In the genomic region with DNA sequence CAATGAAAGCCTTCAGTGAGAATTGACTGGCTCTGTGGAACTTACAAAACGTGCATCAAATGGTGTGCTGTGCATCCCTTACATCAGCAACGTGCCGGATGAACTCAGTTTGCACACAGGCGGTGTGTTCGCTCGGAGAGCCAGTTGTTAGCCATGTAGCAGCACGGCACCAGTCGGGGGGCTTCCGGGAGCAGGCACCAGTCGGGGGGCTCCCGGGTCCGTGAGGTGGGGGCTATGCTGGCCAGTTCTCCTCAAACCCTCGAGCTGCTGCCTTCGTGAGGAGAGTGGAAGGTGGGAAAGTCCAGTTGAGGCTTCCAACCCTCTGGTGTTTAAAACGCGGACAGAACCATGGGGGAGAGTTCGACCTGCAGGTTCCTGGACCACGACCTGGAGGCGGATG, we compare ENCODE assay signal across 38 cellular contexts. TPM values are rescaled to one million over a fixed set of nuclear protein-coding genes. Genes with fewer than 3 reads are reported as not detected.
"Had no signal": no experiment of that assay in that cellular context is flagged by ENCODE, and none has a peak within 500 bp of the region (broad histone marks: within the 10 kb centered on the region; RNA-seq: fewer than 3 reads in every experiment).

No MANE protein-coding gene starts in this region.

- H3K27ac ChIP-seq: ascending aorta, cardiac muscle cell, VCaP had no signal

- DNase-seq: activated B cell treated with CpG ODN at 0.5 μM for 24 hours; activated CD4-positive, alpha-beta memory T cell treated with anti-CD3 and anti-CD28 coated beads, Interleukin-2, amount 10 ng/mL, durations not matched to agents 7 days and 5 days; activated CD4-positive, alpha-beta T cell treated with anti-CD3 and anti-CD28 coated beads for 4 hours; activated CD4-positive, alpha-beta T cell treated with anti-CD3 and anti-CD28 coated beads, Interleukin-2, amount 10 ng/mL, durations not matched to agents 7 days and 5 days; activated CD4-positive, alpha-beta T cell treated with anti-CD3 and anti-CD28 coated beads, Interleukin-2, amount 50 U/mL, for 48 hours; activated CD4-positive, CD25-positive, alpha-beta regulatory T cell treated with anti-CD3 and anti-CD28 coated beads, Interleukin-2, amount 50 U/mL, for 72 hours; activated CD8-positive, alpha-beta memory T cell treated with anti-CD3 and anti-CD28 coated beads for 24 hours; activated CD8-positive, alpha-beta memory T cell treated with anti-CD3 and anti-CD28 coated beads, Interleukin-2, amount 10 ng/mL, durations not matched to agents 7 days and 5 days; activated CD8-positive, alpha-beta memory T cell treated with anti-CD3 and anti-CD28 coated beads, Interleukin-2, amount 50 U/mL, for 48 hours; activated CD8-positive, alpha-beta T cell treated with anti-CD3 and anti-CD28 coated beads, Interleukin-2, amount 10 ng/mL, durations not matched to agents 7 days and 5 days; activated effector memory CD4-positive, alpha-beta T cell treated with Interleukin-2 at 50 U/mL for 16 hours; activated gamma-delta T cell; activated naive CD4-positive, alpha-beta T cell treated with anti-CD3 and anti-CD28 coated beads, Interleukin-2, amount 10 ng/mL, durations not matched to agents 7 days and 5 days; activated naive CD4-positive, alpha-beta T cell treated with Interleukin-2 at 50 U/mL for 16 hours; activated naive CD8-positive, alpha-beta T cell treated with anti-CD3 and anti-CD28 coated beads, Interleukin-2, amount 10 ng/mL, durations not matched to agents 7 days and 5 days; activated naive CD8-positive, alpha-beta T cell treated with anti-CD3 and anti-CD28 coated beads, Interleukin-2, amount 50 U/mL, for 24 hours; activated T-cell treated with anti-CD3 and anti-CD28 coated beads, Interleukin-2, amount 50 U/mL, for 24 hours; activated T-cell treated with anti-CD3 and anti-CD28 coated beads, Interleukin-2, amount 50 U/mL, for 48 hours; amygdala; anterior cingulate cortex; caudate nucleus; cerebellar nuclear complex; T-helper 1 cell; T-helper 2 cell; T-helper 9 cell had no signal

- H3K27ac Mint-ChIP-seq: activated B cell treated with CpG ODN at 0.5 μM for 24 hours; activated CD4-positive, alpha-beta memory T cell treated with anti-CD3 and anti-CD28 coated beads, Interleukin-2, amount 10 ng/mL, durations not matched to agents 7 days and 5 days; activated CD4-positive, alpha-beta T cell treated with anti-CD3 and anti-CD28 coated beads, Interleukin-2, amount 10 ng/mL, durations not matched to agents 7 days and 5 days; activated CD8-positive, alpha-beta memory T cell treated with anti-CD3 and anti-CD28 coated beads, Interleukin-2, amount 10 ng/mL, durations not matched to agents 7 days and 5 days; activated CD8-positive, alpha-beta T cell treated with anti-CD3 and anti-CD28 coated beads, Interleukin-2, amount 10 ng/mL, durations not matched to agents 7 days and 5 days; activated naive CD4-positive, alpha-beta T cell treated with anti-CD3 and anti-CD28 coated beads, Interleukin-2, amount 10 ng/mL, durations not matched to agents 7 days and 5 days; activated naive CD4-positive, alpha-beta T cell treated with anti-CD3 and anti-CD28 coated beads, Interleukin-2, amount 50 U/mL, for 24 hours; activated naive CD8-positive, alpha-beta T cell; activated naive CD8-positive, alpha-beta T cell treated with anti-CD3 and anti-CD28 coated beads, Interleukin-2, amount 10 ng/mL, durations not matched to agents 7 days and 5 days; activated naive CD8-positive, alpha-beta T cell treated with anti-CD3 and anti-CD28 coated beads, Interleukin-2, amount 50 U/mL, for 24 hours; activated T-cell treated with anti-CD3 and anti-CD28 coated beads, Interleukin-2, amount 50 U/mL, for 24 hours; activated T-helper 2 cell treated with anti-CD3 and anti-CD28 coated beads, Interferon-gamma antibody, Interleukin-2, Interleukin-4, amounts not matched to agents 10 μg/mL and 5 μg/mL and 100 μg/mL, durations not matched to agents 14 hours and 24 hours and 36 hours; T-helper 1 cell treated with Interleukin-12 subunit alpha and Interleukin-12 subunit beta and Interleukin-4 antibody, amounts not matched to agents 30 μg/mL and 1 μg/mL, for 36 hours; T-helper 2 cell treated with Interferon-gamma antibody and Interleukin-4, amounts not matched to agents 5 μg/mL and 100 μg/mL, for 36 hours had no signal

- H3K36me3 Mint-ChIP-seq: activated CD8-positive, alpha-beta memory T cell treated with anti-CD3 and anti-CD28 coated beads, Interleukin-2, amount 10 ng/mL, durations not matched to agents 7 days and 5 days; activated naive CD4-positive, alpha-beta T cell treated with anti-CD3 and anti-CD28 coated beads, Interleukin-2, amount 10 ng/mL, durations not matched to agents 7 days and 5 days; activated naive CD4-positive, alpha-beta T cell treated with anti-CD3 and anti-CD28 coated beads, Interleukin-2, amount 50 U/mL, for 24 hours; activated naive CD8-positive, alpha-beta T cell; activated naive CD8-positive, alpha-beta T cell treated with anti-CD3 and anti-CD28 coated beads, Interleukin-2, amount 10 ng/mL, durations not matched to agents 7 days and 5 days had no signal

- H3K9me3 ChIP-seq: ascending aorta had no signal

- H3K27me3 Mint-ChIP-seq: activated naive CD4-positive, alpha-beta T cell treated with anti-CD3 and anti-CD28 coated beads, Interleukin-2, amount 50 U/mL, for 24 hours; activated naive CD8-positive, alpha-beta T cell; activated T-cell treated with anti-CD3 and anti-CD28 coated beads, Interleukin-2, amount 50 U/mL, for 24 hours; central memory CD8-positive, alpha-beta T cell had no signal

- H3K9me3 Mint-ChIP-seq: activated CD4-positive, alpha-beta memory T cell treated with anti-CD3 and anti-CD28 coated beads, Interleukin-2, amount 10 ng/mL, durations not matched to agents 7 days and 5 days; activated CD4-positive, alpha-beta T cell treated with anti-CD3 and anti-CD28 coated beads, Interleukin-2, amount 10 ng/mL, durations not matched to agents 7 days and 5 days; activated naive CD4-positive, alpha-beta T cell treated with anti-CD3 and anti-CD28 coated beads, Interleukin-2, amount 50 U/mL, for 24 hours; activated naive CD8-positive, alpha-beta T cell treated with anti-CD3 and anti-CD28 coated beads, Interleukin-2, amount 10 ng/mL, durations not matched to agents 7 days and 5 days; activated naive CD8-positive, alpha-beta T cell treated with anti-CD3 and anti-CD28 coated beads, Interleukin-2, amount 50 U/mL, for 24 hours; activated T-helper 2 cell treated with anti-CD3 and anti-CD28 coated beads, Interferon-gamma antibody, Interleukin-2, Interleukin-4, amounts not matched to agents 10 μg/mL and 5 μg/mL and 100 μg/mL, durations not matched to agents 14 hours and 24 hours and 36 hours; central memory CD8-positive, alpha-beta T cell; T-helper 1 cell treated with Interleukin-12 subunit alpha and Interleukin-12 subunit beta and Interleukin-4 antibody, amounts not matched to agents 30 μg/mL and 1 μg/mL, for 36 hours; T-helper 2 cell treated with Interferon-gamma antibody and Interleukin-4, amounts not matched to agents 5 μg/mL and 100 μg/mL, for 36 hours had no signal

- H3K4me3 Mint-ChIP-seq: activated B cell treated with CpG ODN at 0.5 μM for 24 hours; activated CD4-positive, alpha-beta memory T cell treated with anti-CD3 and anti-CD28 coated beads, Interleukin-2, amount 10 ng/mL, durations not matched to agents 7 days and 5 days; activated CD4-positive, alpha-beta T cell treated with anti-CD3 and anti-CD28 coated beads, Interleukin-2, amount 10 ng/mL, durations not matched to agents 7 days and 5 days; activated CD8-positive, alpha-beta memory T cell treated with anti-CD3 and anti-CD28 coated beads, Interleukin-2, amount 10 ng/mL, durations not matched to agents 7 days and 5 days; activated CD8-positive, alpha-beta T cell treated with anti-CD3 and anti-CD28 coated beads, Interleukin-2, amount 10 ng/mL, durations not matched to agents 7 days and 5 days; activated naive CD4-positive, alpha-beta T cell treated with anti-CD3 and anti-CD28 coated beads, Interleukin-2, amount 10 ng/mL, durations not matched to agents 7 days and 5 days; activated naive CD4-positive, alpha-beta T cell treated with anti-CD3 and anti-CD28 coated beads, Interleukin-2, amount 50 U/mL, for 24 hours; activated naive CD8-positive, alpha-beta T cell; activated naive CD8-positive, alpha-beta T cell treated with anti-CD3 and anti-CD28 coated beads, Interleukin-2, amount 10 ng/mL, durations not matched to agents 7 days and 5 days; activated naive CD8-positive, alpha-beta T cell treated with anti-CD3 and anti-CD28 coated beads, Interleukin-2, amount 50 U/mL, for 24 hours; activated T-cell treated with anti-CD3 and anti-CD28 coated beads, Interleukin-2, amount 50 U/mL, for 24 hours; brain; central memory CD8-positive, alpha-beta T cell; T-helper 1 cell treated with Interleukin-12 subunit alpha and Interleukin-12 subunit beta and Interleukin-4 antibody, amounts not matched to agents 30 μg/mL and 1 μg/mL, for 36 hours; T-helper 2 cell treated with Interferon-gamma antibody and Interleukin-4, amounts not matched to agents 5 μg/mL and 100 μg/mL, for 36 hours had no signal

- H3K4me1 ChIP-seq: ascending aorta had no signal

- ATAC-seq: activated CD8-positive, alpha-beta memory T cell treated with anti-CD3 and anti-CD28 coated beads, Interleukin-2, amount 10 ng/mL, durations not matched to agents 7 days and 5 days; activated CD8-positive, alpha-beta T cell treated with anti-CD3 and anti-CD28 coated beads, Interleukin-2, amount 10 ng/mL, durations not matched to agents 7 days and 5 days; activated naive CD8-positive, alpha-beta T cell treated with anti-CD3 and anti-CD28 coated beads, Interleukin-2, amount 50 U/mL, for 24 hours had no signal

- H3K27me3 ChIP-seq: ascending aorta, cardiac muscle cell had no signal

- H3K36me3 ChIP-seq: ascending aorta, cardiac muscle cell had no signal

- H3K4me1 Mint-ChIP-seq: activated B cell treated with CpG ODN at 0.5 μM for 24 hours; activated CD4-positive, alpha-beta memory T cell treated with anti-CD3 and anti-CD28 coated beads, Interleukin-2, amount 10 ng/mL, durations not matched to agents 7 days and 5 days; activated CD4-positive, alpha-beta T cell treated with anti-CD3 and anti-CD28 coated beads, Interleukin-2, amount 10 ng/mL, durations not matched to agents 7 days and 5 days; activated CD8-positive, alpha-beta memory T cell treated with anti-CD3 and anti-CD28 coated beads, Interleukin-2, amount 10 ng/mL, durations not matched to agents 7 days and 5 days; activated naive CD4-positive, alpha-beta T cell treated with anti-CD3 and anti-CD28 coated beads, Interleukin-2, amount 10 ng/mL, durations not matched to agents 7 days and 5 days; activated naive CD4-positive, alpha-beta T cell treated with anti-CD3 and anti-CD28 coated beads, Interleukin-2, amount 50 U/mL, for 24 hours; activated naive CD8-positive, alpha-beta T cell treated with anti-CD3 and anti-CD28 coated beads, Interleukin-2, amount 10 ng/mL, durations not matched to agents 7 days and 5 days; activated naive CD8-positive, alpha-beta T cell treated with anti-CD3 and anti-CD28 coated beads, Interleukin-2, amount 50 U/mL, for 24 hours; central memory CD8-positive, alpha-beta T cell had no signal

- H3K4me3 ChIP-seq: ascending aorta, cardiac muscle cell had no signal

- FAIRE-seq: bronchial epithelial cell, TTC549 had no signal

RNA-seq across cellular contexts. Expression of a gene that starts 34.9 kb away (rescaled TPM):
- total RNA-seq: activated B cell treated with CpG ODN at 0.5 μM for 24 hours; activated CD4-positive, alpha-beta memory T cell treated with anti-CD3 and anti-CD28 coated beads, Interleukin-2, amount 10 ng/mL, durations not matched to agents 7 days and 5 days; activated CD4-positive, alpha-beta T cell treated with anti-CD3 and anti-CD28 coated beads, Interleukin-2, amount 10 ng/mL, durations not matched to agents 7 days and 5 days; activated CD8-positive, alpha-beta memory T cell treated with anti-CD3 and anti-CD28 coated beads, Interleukin-2, amount 10 ng/mL, durations not matched to agents 7 days and 5 days; activated CD8-positive, alpha-beta T cell treated with anti-CD3 and anti-CD28 coated beads, Interleukin-2, amount 10 ng/mL, durations not matched to agents 7 days and 5 days; activated naive CD8-positive, alpha-beta T cell treated with anti-CD3 and anti-CD28 coated beads, Interleukin-2, amount 10 ng/mL, durations not matched to agents 7 days and 5 days; ascending aorta; bronchial epithelial cell; cardiac muscle cell had no signal
- polyA plus RNA-seq: adipose tissue, cardiac muscle cell had no signal

RNA-seq across cellular contexts. Expression of a gene that starts 42.6 kb away (rescaled TPM):
- total RNA-seq: activated CD4-positive, alpha-beta memory T cell treated with anti-CD3 and anti-CD28 coated beads, Interleukin-2, amount 10 ng/mL, durations not matched to agents 7 days and 5 days; activated CD4-positive, alpha-beta T cell treated with anti-CD3 and anti-CD28 coated beads, Interleukin-2, amount 10 ng/mL, durations not matched to agents 7 days and 5 days; activated CD8-positive, alpha-beta T cell treated with anti-CD3 and anti-CD28 coated beads, Interleukin-2, amount 10 ng/mL, durations not matched to agents 7 days and 5 days; activated T-helper 2 cell treated with anti-CD3 and anti-CD28 coated beads, Interferon-gamma antibody, Interleukin-2, Interleukin-4, amounts not matched to agents 10 μg/mL and 5 μg/mL and 100 μg/mL, durations not matched to agents 14 hours and 24 hours and 36 hours; bronchial epithelial cell; cardiac muscle cell had no signal
- polyA plus RNA-seq: cardiac muscle cell had no signal
